In the genomic region with DNA sequence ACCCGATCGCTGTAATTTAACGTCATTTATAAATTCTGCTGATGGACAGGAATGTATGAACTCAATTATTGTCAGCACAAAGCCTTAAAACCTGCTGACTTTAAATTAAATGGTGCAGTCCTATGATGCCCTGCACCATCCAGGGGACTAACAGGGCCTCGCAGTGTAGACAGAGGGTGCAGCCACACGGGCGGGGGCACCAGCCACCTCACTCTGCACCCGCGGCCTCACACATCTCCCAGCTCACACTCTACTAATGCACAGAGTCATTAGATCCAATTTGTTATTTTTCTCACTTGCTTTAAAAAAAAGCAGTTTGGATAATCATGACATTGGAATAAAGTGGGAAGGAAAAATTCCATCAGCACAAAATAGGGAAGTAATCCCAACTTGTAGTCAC, we compare ENCODE assay signal across 21 cellular contexts. TPM values are rescaled to one million over a fixed set of nuclear protein-coding genes. Genes with fewer than 3 reads are reported as not detected.
DNase-seq lines count a peak whose midpoint lies in the region; ATAC-seq and TF ChIP-seq lines count a peak whose summit lies in the region.
"Had no signal": no experiment of that assay in that cellular context is flagged by ENCODE, and none has a peak within 500 bp of the region (broad histone marks: within the 10 kb centered on the region; RNA-seq: fewer than 3 reads in every experiment).

No MANE protein-coding gene starts in this region.

- H3K36me3 Mint-ChIP-seq in activated naive CD8-positive, alpha-beta T cell treated with anti-CD3 and anti-CD28 coated beads for 36 hours = no peaks in the 10 kb centered on the region
- H3K36me3 Mint-ChIP-seq: CD14-positive monocyte; CD4-positive, alpha-beta memory T cell; CD4-positive, CD25-positive, alpha-beta regulatory T cell; CD8-positive, alpha-beta memory T cell had no signal

- H3K27ac Mint-ChIP-seq in activated naive CD8-positive, alpha-beta T cell treated with anti-CD3 and anti-CD28 coated beads for 36 hours = no peak overlapping the region
- H3K27ac Mint-ChIP-seq: CD14-positive monocyte; CD4-positive, alpha-beta memory T cell; CD4-positive, CD25-positive, alpha-beta regulatory T cell; CD8-positive, alpha-beta memory T cell had no signal

- 87% methylated on average over 8 of the region's 8 CpGs for WGBS in right cardiac atrium
- WGBS in right lobe of liver (ENCODE audit: insufficient coverage, low coverage, low lambda C conversion rate, missing lambda C conversion rate) = 95% methylated on average over 8 of the region's 8 CpGs

- H3K4me3 ChIP-seq in cardiac muscle cell = no peak overlapping the region
- no peak overlapping the region for H3K4me3 ChIP-seq in right cardiac atrium (ENCODE audit: low read length)
- H3K4me3 ChIP-seq in left ventricle myocardium inferior = no peak overlapping the region
- no peak overlapping the region for H3K4me3 ChIP-seq in right lobe of liver
- H3K4me3 ChIP-seq: BLaER1 had no signal

- peak overlapping the region; percentile 15 for H3K27ac ChIP-seq in cardiac muscle cell
- H3K27ac ChIP-seq in right cardiac atrium (ENCODE audit: low read length) = no peak overlapping the region
- H3K27ac ChIP-seq in left ventricle myocardium inferior (replicated peaks) = peak overlapping the region; percentile 2
- H3K27ac ChIP-seq in right lobe of liver = no peak overlapping the region
- H3K27ac ChIP-seq: BLaER1 had no signal

- H3K4me1 ChIP-seq in cardiac muscle cell (ENCODE audit: low read depth) (peaks cover 40% of the 10 kb centered on the region), right cardiac atrium (ENCODE audit: control insufficient read depth, insufficient read depth, low read length) (no peaks in the 10 kb centered on the region), left ventricle myocardium inferior (peaks cover 14% of the 10 kb centered on the region), right lobe of liver (peaks cover 0 to 39% (median 11%) of the 10 kb centered on the region in 4 donors)
- H3K4me1 ChIP-seq: BE2C had no signal

- TF ChIP-seq CTCF in cardiac muscle cell (IDR thresholded peaks at IDR 0.05; ENCODE audit: low read depth, low read length) = no peak
- TF ChIP-seq CTCF in left ventricle myocardium inferior (IDR thresholded peaks at IDR 0.05; ENCODE audit: borderline replicate concordance) = no peak
- no peak for TF ChIP-seq CTCF in right lobe of liver (IDR thresholded peaks at IDR 0.05)

- no peaks in the 10 kb centered on the region for H3K9me3 Mint-ChIP-seq in activated naive CD8-positive, alpha-beta T cell treated with anti-CD3 and anti-CD28 coated beads for 36 hours

- no peaks in the 10 kb centered on the region for H3K4me1 Mint-ChIP-seq in activated naive CD8-positive, alpha-beta T cell treated with anti-CD3 and anti-CD28 coated beads for 36 hours
- H3K4me1 Mint-ChIP-seq: CD14-positive monocyte; CD4-positive, alpha-beta memory T cell; CD4-positive, CD25-positive, alpha-beta regulatory T cell; CD8-positive, alpha-beta memory T cell had no signal

- H3K36me3 ChIP-seq in cardiac muscle cell (peaks cover 30% of the 10 kb centered on the region), left ventricle myocardium inferior (peaks cover 10% of the 10 kb centered on the region), right lobe of liver (peaks cover 0 to 17% (median 6%) of the 10 kb centered on the region in 4 donors)
- H3K36me3 ChIP-seq: BLaER1 had no signal

- H3K27me3 ChIP-seq in cardiac muscle cell (no peaks in the 10 kb centered on the region), right cardiac atrium (ENCODE audit: control insufficient read depth, insufficient read depth) (no peaks in the 10 kb centered on the region), left ventricle myocardium inferior (ENCODE audit: low read depth) (no peaks in the 10 kb centered on the region), right lobe of liver (no peaks in the 10 kb centered on the region)
- H3K27me3 ChIP-seq: BE2C, BLaER1 had no signal

- H3K27me3 Mint-ChIP-seq in activated naive CD8-positive, alpha-beta T cell treated with anti-CD3 and anti-CD28 coated beads for 36 hours = peaks cover 14% of the 10 kb centered on the region
- H3K27me3 Mint-ChIP-seq: CD4-positive, CD25-positive, alpha-beta regulatory T cell had no signal

- intact Hi-C loops in right cardiac atrium (cut with DNase I) = no loop called here
- intact Hi-C loops in left ventricle myocardium inferior (cut with micrococcal nuclease) = no loop called here
- intact Hi-C loops in left ventricle myocardium superior (cut with micrococcal nuclease) = no loop called here
- intact Hi-C loops in right lobe of liver (cut with DNase I) = no loop called here

- DNase-seq in cardiac muscle cell (ENCODE audit: low read depth in 1 of 2, low spot score in 1 of 2) = no peak
- no peak for DNase-seq in right cardiac atrium
- DNase-seq in left ventricle myocardium inferior = no peak
- no peak for DNase-seq in left ventricle myocardium superior
- DNase-seq in left lobe of liver (ENCODE audit: low spot score) = no peak
- no peak for DNase-seq in right lobe of liver
- no peak for DNase-seq in activated naive CD8-positive, alpha-beta T cell treated with anti-CD3 and anti-CD28 coated beads for 36 hours
- no peak for DNase-seq in HPDE6-E6E7 (ENCODE audit: extremely low spot score)
- DNase-seq: 8988T; ACHN; BE2C; C1 segment of cervical spinal cord; CD4-positive, alpha-beta memory T cell; CD4-positive, CD25-positive, alpha-beta regulatory T cell; CD8-positive, alpha-beta memory T cell; COR-L47; DMS79 treated with DMSO at 0.1 percent for 48 hours; GF-D8 had no signal

- no peak for TF ChIP-seq POLR2A in right lobe of liver (IDR thresholded peaks at IDR 0.05)

- H3K9me3 ChIP-seq in cardiac muscle cell (ENCODE audit: low read depth) (no peaks in the 10 kb centered on the region), right cardiac atrium (ENCODE audit: control insufficient read depth, low read length) (no peaks in the 10 kb centered on the region), left ventricle myocardium inferior (replicated peaks) (no peaks in the 10 kb centered on the region), right lobe of liver (no peaks in the 10 kb centered on the region)
- H3K9me3 ChIP-seq: BE2C, BLaER1 had no signal

- H3K4me3 Mint-ChIP-seq in activated naive CD8-positive, alpha-beta T cell treated with anti-CD3 and anti-CD28 coated beads for 36 hours = no peak overlapping the region
- H3K4me3 Mint-ChIP-seq: CD14-positive monocyte; CD4-positive, alpha-beta memory T cell; CD4-positive, CD25-positive, alpha-beta regulatory T cell; CD8-positive, alpha-beta memory T cell had no signal

- ATAC-seq in right cardiac atrium = no peak
- no peak for ATAC-seq in left ventricle myocardium superior
- ATAC-seq in left lobe of liver = peak; percentile 45
- ATAC-seq in right lobe of liver = peak; percentile 10 to 56 (median 31)

RNA-seq across cellular contexts. Expression of a gene that starts 49.7 kb away (rescaled TPM):
- total RNA-seq in cardiac muscle cell (12.8 and 28.7 TPM in 2 replicates), right cardiac atrium (10 to 100 TPM; 63.6 to 98.8 (median 86.5) TPM), left ventricle myocardium inferior (80.6 TPM), left ventricle myocardium superior (95.0 TPM), left lobe of liver (173 TPM), right lobe of liver (100 to 1,000 TPM in 4 of 6 experiments, 10 to 100 TPM in 2; 79.6 to 186 (median 164) TPM)
- polyA plus RNA-seq in cardiac muscle cell (10.1 and 21.8 TPM in 2 replicates), right cardiac atrium (14.6 TPM)
- not detected for total RNA-seq in activated naive CD8-positive, alpha-beta T cell treated with anti-CD3 and anti-CD28 coated beads for 36 hours
- total RNA-seq: A673; CD4-positive, alpha-beta memory T cell; CD4-positive, CD25-positive, alpha-beta regulatory T cell; CD8-positive, alpha-beta memory T cell had no signal
- polyA plus RNA-seq: CD14-positive monocyte; CD4-positive, alpha-beta memory T cell; CD4-positive, CD25-positive, alpha-beta regulatory T cell; CD8-positive, alpha-beta memory T cell had no signal

Comparison
In these comparisons a context has a peak if more than half of its experiments do, and no peak if none do; other contexts are left out.
1. H3K27ac ChIP-seq: peak in cardiac muscle cell (single experiment) and left ventricle myocardium inferior (single experiment); none in right cardiac atrium (single experiment) and right lobe of liver (0 of 3).
2. ATAC-seq: peak in left lobe of liver (single experiment) and right lobe of liver (4 of 4); none in right cardiac atrium (0 of 2) and left ventricle myocardium superior (single experiment).
3. RNA of a gene that starts 49.7 kb away (total RNA-seq): 173 TPM in left lobe of liver (single experiment), 79.6 to 186 TPM in right lobe of liver, 95.0 TPM in left ventricle myocardium superior (single experiment), 63.6 to 98.8 TPM in right cardiac atrium, 80.6 TPM in left ventricle myocardium inferior (single experiment) and 12.8 to 28.7 TPM in cardiac muscle cell; not detected in activated naive CD8-positive, alpha-beta T cell treated with anti-CD3 and anti-CD28 coated beads for 36 hours; every median in the first group is over 10 times any median in the second.